9 cellular contexts compared by ENCODE assay signal in genomic region chr6:161242779-161243693, GRCh38. TPM values are rescaled to one million over a fixed set of nuclear protein-coding genes. Genes with fewer than 3 reads are reported as not detected.
DNase-seq lines count a peak whose midpoint lies in the region; ATAC-seq and TF ChIP-seq lines count a peak whose summit lies in the region.
"Had no signal": no experiment of that assay in that cellular context is flagged by ENCODE, and none has a peak within 500 bp of the region (broad histone marks: within the 10 kb centered on the region; RNA-seq: fewer than 3 reads in every experiment).

No MANE protein-coding gene starts in this region.

- no peaks in the 10 kb centered on the region for H3K9me3 ChIP-seq in sigmoid colon

- no peaks in the 10 kb centered on the region for H3K9me3 Mint-ChIP-seq in activated CD8-positive, alpha-beta T cell treated with anti-CD3 and anti-CD28 coated beads for 36 hours
- H3K9me3 Mint-ChIP-seq in Calu3 (ENCODE audit: low read depth, unreplicated experiment): no peaks in the 10 kb centered on the region

- no peak overlapping the region for H3K27ac Mint-ChIP-seq in activated CD8-positive, alpha-beta T cell treated with anti-CD3 and anti-CD28 coated beads for 36 hours
- no peak overlapping the region for H3K27ac Mint-ChIP-seq in Calu3 (ENCODE audit: unreplicated experiment)

- ATAC-seq in activated CD8-positive, alpha-beta T cell treated with anti-CD3 and anti-CD28 coated beads for 36 hours: peak; percentile 86

- H3K27me3 ChIP-seq in sigmoid colon: no peaks in the 10 kb centered on the region

- TF ChIP-seq CTCF in activated CD8-positive, alpha-beta T cell treated with anti-CD3 and anti-CD28 coated beads for 36 hours (IDR thresholded peaks at IDR 0.05): no peak
- TF ChIP-seq CTCF in fibroblast of mammary gland (conservative IDR thresholded peaks at IDR 0.05; ENCODE audit: control insufficient read depth, insufficient read depth, low read depth, low read length): no peak
- TF ChIP-seq CTCF in sigmoid colon (IDR thresholded peaks at IDR 0.05): no peak
- TF ChIP-seq CTCF in Calu3 (IDR thresholded peaks at IDR 0.05; ENCODE audit: unreplicated experiment): no peak

- POLR2A ChIA-PET in activated CD8-positive, alpha-beta T cell treated with anti-CD3 and anti-CD28 coated beads for 36 hours (lab: Charles Lee): interaction anchor here (0.8 kb wide), 1 partner anchor 31 kb away, joined by 3 read pairs; the partner anchor contains the start of gene AGPAT4
- POLR2A ChIA-PET in HEK293T (lab: Yijun Ruan, JAX): interaction anchor here (0.7 kb wide), 1 partner anchor 31 kb away, joined by 5 read pairs; the partner anchor contains the start of gene AGPAT4

- DNase-seq in GDM1 (lab: John Stamatoyannopoulos, UW): peak; percentile 25
- DNase-seq in activated CD8-positive, alpha-beta T cell treated with anti-CD3 and anti-CD28 coated beads for 36 hours: peak; percentile 74
- DNase-seq in fibroblast of mammary gland (ENCODE audit: low read depth): peak; percentile 92
- peak; percentile 60 for DNase-seq in sigmoid colon
- no peak for DNase-seq in HEK293T (ENCODE audit: extremely low spot score)
- no peak for DNase-seq in inferior parietal cortex (ENCODE audit: extremely low spot score)
- no peak for DNase-seq in Kasumi-1 (lab: John Stamatoyannopoulos, UW)
- no peak for DNase-seq in Calu3

- no peak overlapping the region for H3K4me3 Mint-ChIP-seq in activated CD8-positive, alpha-beta T cell treated with anti-CD3 and anti-CD28 coated beads for 36 hours
- H3K4me3 Mint-ChIP-seq in Calu3 (ENCODE audit: low read depth, unreplicated experiment): no peak overlapping the region

- intact Hi-C loops in activated CD8-positive, alpha-beta T cell treated with anti-CD3 and anti-CD28 coated beads for 36 hours (cut with micrococcal nuclease): no loop called here
- intact Hi-C loops in sigmoid colon (cut with DNase I): no loop called here
- intact Hi-C loops in Calu3 (cut with micrococcal nuclease; ENCODE audit: unreplicated experiment): no loop called here

- H3K36me3 ChIP-seq in sigmoid colon: no peaks in the 10 kb centered on the region

- H3K36me3 Mint-ChIP-seq in activated CD8-positive, alpha-beta T cell treated with anti-CD3 and anti-CD28 coated beads for 36 hours (ENCODE audit: low read depth): no peaks in the 10 kb centered on the region
- H3K36me3 Mint-ChIP-seq in Calu3 (ENCODE audit: insufficient read depth, unreplicated experiment): no peaks in the 10 kb centered on the region

- H3K27me3 Mint-ChIP-seq in activated CD8-positive, alpha-beta T cell treated with anti-CD3 and anti-CD28 coated beads for 36 hours: no peaks in the 10 kb centered on the region
- no peaks in the 10 kb centered on the region for H3K27me3 Mint-ChIP-seq in Calu3 (ENCODE audit: unreplicated experiment)

- TF ChIP-seq POLR2A in sigmoid colon (IDR thresholded peaks at IDR 0.05): no peak

- BruUV-seq in Calu3 (replicated peaks; lab: Mats Ljungman, UMichigan): no TSS peak

- H3K4me1 ChIP-seq in sigmoid colon: peaks cover 0 to 21% (median 14%) of the 10 kb centered on the region in 4 donors
- H3K4me1 ChIP-seq: parathyroid adenoma had no signal

- CTCF ChIA-PET in activated CD8-positive, alpha-beta T cell treated with anti-CD3 and anti-CD28 coated beads for 36 hours (lab: Charles Lee): interaction anchor here (1.0 to 2.6 kb wide), 2 partner anchors 26 to 128 kb away, joined by 3 to 12 read pairs; no protein-coding TSS in a partner anchor
- CTCF ChIA-PET in HEK293T (lab: Yijun Ruan, JAX): interaction anchor here (0.8 kb wide), 1 partner anchor 13 kb away, joined by 3 read pairs; no protein-coding TSS in a partner anchor
- CTCF ChIA-PET in Calu3 (lab: Charles Lee): no interaction called here

- 80 to 82% methylated on average over 28 of the region's 28 CpGs for WGBS in sigmoid colon, 2 donors

- no peak for TF ChIP-seq EP300 in sigmoid colon (IDR thresholded peaks at IDR 0.05)

- peak overlapping the region; percentile 5 for H3K4me3 ChIP-seq in fibroblast of mammary gland (ENCODE audit: control insufficient read depth, low read depth, low read length)
- no peak overlapping the region for H3K4me3 ChIP-seq in sigmoid colon

- H3K27ac ChIP-seq in sigmoid colon: no peak overlapping the region
- H3K27ac ChIP-seq: parathyroid adenoma had no signal

- H3K4me1 Mint-ChIP-seq in activated CD8-positive, alpha-beta T cell treated with anti-CD3 and anti-CD28 coated beads for 36 hours (ENCODE audit: low read depth): peaks cover 2% of the 10 kb centered on the region
- H3K4me1 Mint-ChIP-seq in Calu3 (ENCODE audit: low read depth, unreplicated experiment): no peaks in the 10 kb centered on the region

TF ChIP-seq in HEK293T, 16 proteins besides CTCF, POLR2A, EP300 and RAD21:
- TF ChIP-seq TARDBP (IDR thresholded peaks at IDR 0.05): no peak
- TF ChIP-seq ZNF384 (IDR thresholded peaks at IDR 0.05): no peak
- TF ChIP-seq NFRKB (IDR thresholded peaks at IDR 0.05): no peak
- TF ChIP-seq SP1 (IDR thresholded peaks at IDR 0.05): no peak
- no peak for TF ChIP-seq BHLHE40 (IDR thresholded peaks at IDR 0.05; ENCODE audit: borderline replicate concordance)
- TF ChIP-seq CTBP1 (IDR thresholded peaks at IDR 0.05; ENCODE audit: borderline replicate concordance): no peak
- no peak for TF ChIP-seq ARNT (IDR thresholded peaks at IDR 0.05)

RNA-seq across cellular contexts. Expression of gene AGPAT4, which starts 30.8 kb away (rescaled TPM):
- total RNA-seq in activated CD8-positive, alpha-beta T cell treated with anti-CD3 and anti-CD28 coated beads for 36 hours: 1 to 10 TPM; 3.5 to 4.7 TPM
- total RNA-seq in sigmoid colon (10 to 100 TPM in 1 of 4 donors, 1 to 10 TPM in 3; 6.9 to 16.6 (median 7.5) TPM), Calu3 (2022) (8.7 and 11.3 TPM in 2 replicates)
- 1 to 10 TPM in 1 of 3 donors, under 1 TPM in 2; under 0.01 to 2.0 (median 0.23) TPM for polyA plus RNA-seq in sigmoid colon

Comparison
In these comparisons a context has a peak if more than half of its experiments do, and no peak if none do; other contexts are left out.
1. DNase-seq: peak in GDM1 (single experiment), activated CD8-positive, alpha-beta T cell treated with anti-CD3 and anti-CD28 coated beads for 36 hours (single experiment), fibroblast of mammary gland (single experiment) and sigmoid colon (single experiment); none in HEK293T (single experiment), inferior parietal cortex (single experiment), Kasumi-1 (0 of 2) and Calu3 (single experiment).